ENCODE assay signal across 16 cellular contexts in genomic region chr1:115242543-115242942, GRCh38.
DNase-seq lines count a peak whose midpoint lies in the region; ATAC-seq and TF ChIP-seq lines count a peak whose summit lies in the region.
"Had no signal": no experiment of that assay in that cellular context is flagged by ENCODE, and none has a peak within 500 bp of the region (broad histone marks: within the 10 kb centered on the region; RNA-seq: fewer than 3 reads in every experiment).

No MANE protein-coding gene starts in this region.

- no peak overlapping the region for H2AFZ ChIP-seq in Karpas-422 (ENCODE audit: low read length)

- H3K4me3 Mint-ChIP-seq in CD4-positive, alpha-beta T cell = no peak overlapping the region
- H3K4me3 Mint-ChIP-seq: CD4-positive, CD25-positive, alpha-beta regulatory T cell; T-cell; T-helper 2 cell treated with Interferon-gamma antibody and Interleukin-4, amounts not matched to agents 5 μg/mL and 100 μg/mL, for 36 hours had no signal

- intact Hi-C loops in CD4-positive, alpha-beta T cell (cut with DNase I, micrococcal nuclease) = no loop called here

- POLR2A ChIA-PET in CD4-positive, alpha-beta T cell (lab: Charles Lee) = no interaction called here

- peak; percentile 6 for DNase-seq in NCI-H2171 treated with DMSO at 0.1 percent for 48 hours (lab: John Stamatoyannopoulos, UW)
- no peak for DNase-seq in NCI-H2171 (lab: John Stamatoyannopoulos, UW)
- peak; percentile 17 for DNase-seq in NCI-H1092 (lab: John Stamatoyannopoulos, UW)
- peak; percentile 88 for DNase-seq in NCI-H748 (lab: John Stamatoyannopoulos, UW; ENCODE audit: unreplicated experiment)
- DNase-seq in CD4-positive, alpha-beta T cell = no peak
- DNase-seq in Karpas-422 = no peak
- no peak for DNase-seq in activated CD4-positive, alpha-beta T cell treated with anti-CD3 and anti-CD28 coated beads for 48 hours
- DNase-seq: Caco-2; CD4-positive, CD25-positive, alpha-beta regulatory T cell; Kasumi-1; NCI-H1694 treated with DMSO at 0.1 percent for 48 hours; NCI-H82; OCI-M1; SJCRH30; T-cell had no signal

- CTCF ChIA-PET in CD4-positive, alpha-beta T cell (lab: Charles Lee) = no interaction called here

- peaks cover 2% of the 10 kb centered on the region for H3K9me3 Mint-ChIP-seq in CD4-positive, alpha-beta T cell
- H3K9me3 Mint-ChIP-seq: T-helper 2 cell treated with Interferon-gamma antibody and Interleukin-4, amounts not matched to agents 5 μg/mL and 100 μg/mL, for 36 hours had no signal

- H3K27ac ChIP-seq in CD4-positive, alpha-beta T cell (ENCODE audit: low read depth, low read length) = no peak overlapping the region
- no peak overlapping the region for H3K27ac ChIP-seq in Karpas-422 (ENCODE audit: low read length)
- H3K27ac ChIP-seq: SJCRH30 had no signal

- no peaks in the 10 kb centered on the region for H3K27me3 ChIP-seq in CD4-positive, alpha-beta T cell (ENCODE audit: control insufficient read depth, insufficient read depth, low read length)
- no peaks in the 10 kb centered on the region for H3K27me3 ChIP-seq in Karpas-422 (ENCODE audit: low read length)
- H3K27me3 ChIP-seq: SJCRH30 had no signal

- H3K4me3 ChIP-seq in Karpas-422 (ENCODE audit: low read length) = no peak overlapping the region
- H3K4me3 ChIP-seq: SJCRH30 had no signal

- no peaks in the 10 kb centered on the region for H4K20me1 ChIP-seq in Karpas-422 (ENCODE audit: insufficient read depth, low read depth, low read length)

- H3K79me2 ChIP-seq in Karpas-422 (ENCODE audit: low read length) = no peaks in the 10 kb centered on the region

- no peaks in the 10 kb centered on the region for H3K9me2 ChIP-seq in Karpas-422 (replicated peaks; ENCODE audit: insufficient read depth, low read length)

- no peak for TF ChIP-seq CTCF in CD4-positive, alpha-beta T cell (IDR thresholded peaks at IDR 0.05)

- H3K9me3 ChIP-seq in CD4-positive, alpha-beta T cell (ENCODE audit: control insufficient read depth, low read length) = no peaks in the 10 kb centered on the region
- H3K9me3 ChIP-seq in Karpas-422 (ENCODE audit: low read length) = no peaks in the 10 kb centered on the region
- H3K9me3 ChIP-seq: Caco-2 had no signal

- H3K27me3 Mint-ChIP-seq in CD4-positive, alpha-beta T cell = peaks cover 31% of the 10 kb centered on the region

- H3K4me1 Mint-ChIP-seq in CD4-positive, alpha-beta T cell (ENCODE audit: low read depth) = no peaks in the 10 kb centered on the region
- H3K4me1 Mint-ChIP-seq: CD4-positive, CD25-positive, alpha-beta regulatory T cell; T-cell had no signal

- ATAC-seq in CD4-positive, alpha-beta T cell (ENCODE audit: poor library complexity) = no peak
- ATAC-seq: T-cell had no signal

- H3K4me2 ChIP-seq in Karpas-422 (ENCODE audit: low read depth, low read length, poor library complexity, severe bottlenecking) = no peak overlapping the region

- no peaks in the 10 kb centered on the region for H3K4me1 ChIP-seq in Karpas-422 (ENCODE audit: low read length)
- H3K4me1 ChIP-seq: Caco-2, SJCRH30 had no signal

- no peak overlapping the region for H3K9ac ChIP-seq in Karpas-422 (ENCODE audit: low read length)

- no peak overlapping the region for H3K27ac Mint-ChIP-seq in CD4-positive, alpha-beta T cell
- H3K27ac Mint-ChIP-seq: CD4-positive, CD25-positive, alpha-beta regulatory T cell; T-cell; T-helper 2 cell treated with Interferon-gamma antibody and Interleukin-4, amounts not matched to agents 5 μg/mL and 100 μg/mL, for 36 hours had no signal

- no peaks in the 10 kb centered on the region for H3K36me3 ChIP-seq in Karpas-422 (ENCODE audit: insufficient read depth, low read length)
- H3K36me3 ChIP-seq: SJCRH30 had no signal

- no peaks in the 10 kb centered on the region for H3K36me3 Mint-ChIP-seq in CD4-positive, alpha-beta T cell (ENCODE audit: low read depth)
- H3K36me3 Mint-ChIP-seq: CD4-positive, CD25-positive, alpha-beta regulatory T cell; T-cell had no signal

Comparison
In these comparisons a context has a peak if more than half of its experiments do, and no peak if none do; other contexts are left out.
1. DNase-seq: peak in NCI-H2171 treated with DMSO at 0.1 percent for 48 hours (single experiment), NCI-H1092 (single experiment) and NCI-H748 (single experiment); none in NCI-H2171 (single experiment), CD4-positive, alpha-beta T cell (0 of 10), Karpas-422 (single experiment) and activated CD4-positive, alpha-beta T cell treated with anti-CD3 and anti-CD28 coated beads for 48 hours (single experiment).